9 cellular contexts compared by ENCODE assay signal in genomic region chr9:129436751-129437625, GRCh38.
A peak's percentile ranks its signal among the peaks of the same experiment; 100 is the strongest.
DNase-seq lines count a peak whose midpoint lies in the region; ATAC-seq, FAIRE-seq and TF ChIP-seq lines count a peak whose summit lies in the region.
"Had no signal": no experiment of that assay in that cellular context is flagged by ENCODE, and none has a peak within 500 bp of the region (broad histone marks: within the 10 kb centered on the region; RNA-seq: fewer than 3 reads in every experiment).

No MANE protein-coding gene starts in this region.

- TF ChIP-seq POLR2A in A549 (IDR thresholded peaks at IDR 0.05; ENCODE audit: low read length): no peak

- H3K27ac Mint-ChIP-seq in stimulated activated naive CD8-positive, alpha-beta T cell treated with anti-CD3 and anti-CD28 coated beads, Interleukin-15, amount 100 ng/mL, for 72 hours: peak overlapping the region in 1 of 2 donors; percentile 64

- no peaks in the 10 kb centered on the region for H3K9me3 ChIP-seq in A549
- H3K9me3 ChIP-seq in HEK293 (ENCODE audit: control insufficient read depth, insufficient read depth, low read depth, low read length): no peaks in the 10 kb centered on the region
- no peaks in the 10 kb centered on the region for H3K9me3 ChIP-seq in WERI-Rb-1 (ENCODE audit: severe bottlenecking)
- peaks cover 0 to 2% of the 10 kb centered on the region in 2 donors for H3K9me3 ChIP-seq in lung (ENCODE audit: control insufficient read depth in 2 of 2, insufficient read depth in 1 of 2, low read length in 1 of 2)

- peak overlapping the region; percentile 84 for H3K4me2 ChIP-seq in A549

- peak in 1 of 2 experiments; percentile 15; a peak in 1 of 5 replicates for TF ChIP-seq RAD21 in A549 (conservative IDR thresholded peaks at IDR 0.05 in 1 of 2, IDR thresholded peaks at IDR 0.05 in 1 of 2)

- peak overlapping the region; percentile 42 to 82 for H3K4me3 Mint-ChIP-seq in stimulated activated naive CD8-positive, alpha-beta T cell treated with anti-CD3 and anti-CD28 coated beads, Interleukin-15, amount 100 ng/mL, for 72 hours

- no peaks in the 10 kb centered on the region for H3K36me3 ChIP-seq in HEK293 (ENCODE audit: control insufficient read depth in 2 of 2, insufficient read depth in 1 of 2, low read length in 2 of 2)
- no peaks in the 10 kb centered on the region for H3K36me3 ChIP-seq in WERI-Rb-1
- no peaks in the 10 kb centered on the region for H3K36me3 ChIP-seq in lung (ENCODE audit: control insufficient read depth in 2 of 2, insufficient read depth in 2 of 2, low read length in 2 of 2)

- 58% methylated on average over 68 of the region's 78 CpGs for WGBS in A549 (ENCODE audit: missing lambda C conversion rate)
- WGBS in lung, 2 donors: 3 to 4% methylated on average over 78 of the region's 78 CpGs

- intact Hi-C loops in dorsolateral prefrontal cortex (cut with DNase I): no loop called here

- peak; percentile 55 to 71; a peak in 4 of 6 replicates for ATAC-seq in A549
- ATAC-seq in lung (ENCODE audit: insufficient read depth, low FRiP score): peak; percentile 35
- peak; percentile 65 for ATAC-seq in stimulated activated naive CD8-positive, alpha-beta T cell treated with anti-CD3 and anti-CD28 coated beads, Interleukin-15, amount 100 ng/mL, for 72 hours
- ATAC-seq in HG03565 (IDR thresholded peaks at IDR 0.05; ENCODE audit: unreplicated experiment): no peak

- FAIRE-seq in A549 (lab: Jason Lieb, UNC): no peak
- FAIRE-seq: endometrium had no signal

- H3K4me1 Mint-ChIP-seq in stimulated activated naive CD8-positive, alpha-beta T cell treated with anti-CD3 and anti-CD28 coated beads, Interleukin-15, amount 100 ng/mL, for 72 hours: peaks cover 34% of the 10 kb centered on the region

- no peaks in the 10 kb centered on the region for H3K9me3 Mint-ChIP-seq in stimulated activated naive CD8-positive, alpha-beta T cell treated with anti-CD3 and anti-CD28 coated beads, Interleukin-15, amount 100 ng/mL, for 72 hours

- DNase-seq in A549 (ENCODE audit: low read depth in 1 of 2, low spot score in 1 of 2) (no peak), WERI-Rb-1 (peak; percentile 89), dorsolateral prefrontal cortex (peak in 9 of 10 donors; percentile 44 to 85 (median 73)), lung (ENCODE audit: low spot score) (no peak), GM10266 (ENCODE audit: extremely low spot score) (no peak)
- DNase-seq in stimulated activated naive CD8-positive, alpha-beta T cell treated with anti-CD3 and anti-CD28 coated beads, Interleukin-15, amount 100 ng/mL, for 72 hours: no peak

- H3K27ac ChIP-seq in A549: peak overlapping the region; percentile 80 to 93
- H3K27ac ChIP-seq in HEK293 (ENCODE audit: extremely low read depth, low read depth, low read length): no peak overlapping the region
- peak overlapping the region; percentile 91 for H3K27ac ChIP-seq in WERI-Rb-1
- H3K27ac ChIP-seq in dorsolateral prefrontal cortex: peak overlapping the region in 58 of 59 donors; percentile 37 to 98 (median 88)
- H3K27ac ChIP-seq in lung (ENCODE audit: low read depth in 1 of 2, low read length in 1 of 2): peak overlapping the region in 1 of 2 donors; percentile 47

- peaks cover 61% of the 10 kb centered on the region for H3K27me3 Mint-ChIP-seq in stimulated activated naive CD8-positive, alpha-beta T cell treated with anti-CD3 and anti-CD28 coated beads, Interleukin-15, amount 100 ng/mL, for 72 hours

- peak overlapping the region; percentile 47 for H3K4me3 ChIP-seq in A549
- H3K4me3 ChIP-seq in HEK293 (ENCODE audit: low read depth, low read length): peak overlapping the region; percentile 35
- peak overlapping the region; percentile 53 for H3K4me3 ChIP-seq in WERI-Rb-1 (ENCODE audit: low read depth, low read length)
- peak overlapping the region; percentile 37 to 85 (median 63) for H3K4me3 ChIP-seq in dorsolateral prefrontal cortex
- no peak overlapping the region for H3K4me3 ChIP-seq in lung

- CTCF ChIA-PET in A549 (lab: Yijun Ruan, JAX) (interaction anchor here (0.7 to 3.0 kb wide), 5 partner anchors 8 to 263 kb away, joined by 3 to 11 read pairs (median 4); no protein-coding TSS in a partner anchor), HEK293 (lab: Yijun Ruan, JAX) (interaction anchor here (0.5 to 1.0 kb wide), 4 partner anchors 45 to 305 kb away, joined by 3 to 4 read pairs (median 4); no protein-coding TSS in a partner anchor)

- TF ChIP-seq EP300 in A549 (IDR thresholded peaks at IDR 0.05): no peak

- POLR2A ChIA-PET in A549 (lab: Yijun Ruan, JAX) (interaction anchor here (0.8 to 1.3 kb wide), 6 partner anchors 22 to 259 kb away, joined by 3 to 5 read pairs (median 4); partner anchors contain the start of gene IER5L), HEK293 (lab: Yijun Ruan, JAX) (interaction anchor here (0.6 to 2.0 kb wide), 4 partner anchors 23 to 259 kb away, joined by 3 to 9 read pairs (median 4); partner anchors contain the start of gene IER5L)

- peaks cover 8% of the 10 kb centered on the region for H3K4me1 ChIP-seq in A549
- H3K4me1 ChIP-seq in HEK293 (ENCODE audit: control insufficient read depth, insufficient read depth, low read length): no peaks in the 10 kb centered on the region
- H3K4me1 ChIP-seq in lung (ENCODE audit: control insufficient read depth in 2 of 2, insufficient read depth in 2 of 2, low read length in 2 of 2): peaks cover 0 to 12% of the 10 kb centered on the region in 2 donors

- TF ChIP-seq CTCF in A549 (IDR thresholded peaks at IDR 0.05) (no peak), HEK293 (tag by site-specific recombination; IDR thresholded peaks at IDR 0.05) (no peak), WERI-Rb-1 (IDR thresholded peaks at IDR 0.05; ENCODE audit: low read depth, low read length) (no peak), dorsolateral prefrontal cortex (IDR thresholded peaks at IDR 0.05 in 54 of 56, conservative IDR thresholded peaks at IDR 0.05 in 2 of 56; ENCODE audit: low read depth in 1 of 56, partially characterized antibody in 56 of 56) (peak in 1 of 56 donors; percentile 12), lung (IDR thresholded peaks at IDR 0.05; ENCODE audit: control extremely low read depth, extremely low read depth) (no peak), GM10266 (IDR thresholded peaks at IDR 0.05; ENCODE audit: control insufficient read depth, insufficient read depth, low read depth, missing control alignments) (no peak)

- H3K27me3 ChIP-seq in WERI-Rb-1 (ENCODE audit: insufficient read depth, low read depth, severe bottlenecking) (no peaks in the 10 kb centered on the region), dorsolateral prefrontal cortex (no peaks in the 10 kb centered on the region), lung (ENCODE audit: control insufficient read depth, insufficient read depth) (no peaks in the 10 kb centered on the region)

TF ChIP-seq in A549, 52 proteins besides CTCF, POLR2A, EP300 and RAD21:
- no peak for TF ChIP-seq FOSB (CRISPR knock-in tag; IDR thresholded peaks at IDR 0.05)
- TF ChIP-seq, protein P1, sequence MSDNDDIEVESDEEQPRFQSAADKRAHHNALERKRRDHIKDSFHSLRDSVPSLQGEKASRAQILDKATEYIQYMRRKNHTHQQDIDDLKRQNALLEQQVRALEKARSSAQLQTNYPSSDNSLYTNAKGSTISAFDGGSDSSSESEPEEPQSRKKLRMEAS (IDR thresholded peaks at IDR 0.05): peak; percentile 58

TF ChIP-seq in HEK293, 187 proteins besides CTCF, POLR2A, EP300 and RAD21 (continues in another document):
- TF ChIP-seq ZNF37A (tag by site-specific recombination; IDR thresholded peaks at IDR 0.05): no peak
- TF ChIP-seq ZNF148 (tag by site-specific recombination; IDR thresholded peaks at IDR 0.05; ENCODE audit: borderline replicate concordance): no peak

Comparison
In these comparisons a context has a peak if more than half of its experiments do, and no peak if none do; other contexts are left out.
1. DNase-seq: peak in WERI-Rb-1 (single experiment) and dorsolateral prefrontal cortex (9 of 10); none in A549 (0 of 2), lung (single experiment), stimulated activated naive CD8-positive, alpha-beta T cell treated with anti-CD3 and anti-CD28 coated beads, Interleukin-15, amount 100 ng/mL, for 72 hours (0 of 2) and GM10266 (single experiment).